ENCODE assay signal across 8 cellular contexts in genomic region chr9:96418074-96418919, GRCh38. TPM values are rescaled to one million over a fixed set of nuclear protein-coding genes. Genes with fewer than 3 reads are reported as not detected.
DNase-seq lines count a peak whose midpoint lies in the region; ATAC-seq, FAIRE-seq and TF ChIP-seq lines count a peak whose summit lies in the region.

Gene ZNF367 (minus strand): TSS chr9:96418370. CDS start chr9:96418032, 338 bp downstream.

- H3K36me3 ChIP-seq in cardiac muscle cell: no peaks in the 10 kb centered on the region

- H3K4me3 ChIP-seq in cardiac muscle cell: peak within 1 kb of the TSS; percentile 81

- peak within 1 kb of the TSS; percentile 93 for H3K27ac Mint-ChIP-seq in activated naive CD8-positive, alpha-beta T cell treated with anti-CD3 and anti-CD28 coated beads, Interleukin-2, amount 50 U/mL, for 24 hours
- H3K27ac Mint-ChIP-seq in type B pancreatic cell: peak within 1 kb of the TSS; percentile 95

- H3K4me1 Mint-ChIP-seq in activated naive CD8-positive, alpha-beta T cell treated with anti-CD3 and anti-CD28 coated beads, Interleukin-2, amount 50 U/mL, for 24 hours: peaks cover 49% of the 10 kb centered on the region
- H3K4me1 Mint-ChIP-seq in type B pancreatic cell (ENCODE audit: unreplicated experiment): peaks cover 28% of the 10 kb centered on the region

- TF ChIP-seq CTCF in cardiac muscle cell (IDR thresholded peaks at IDR 0.05; ENCODE audit: low read depth, low read length) (no peak), type B pancreatic cell (conservative IDR thresholded peaks at IDR 0.05) (no peak)

- TF ChIP-seq POLR2A in GM12892 (IDR thresholded peaks at IDR 0.05; ENCODE audit: low read depth, low read length): peak; percentile 69

- peak within 1 kb of the TSS; percentile 96 for H3K4me3 Mint-ChIP-seq in activated naive CD8-positive, alpha-beta T cell treated with anti-CD3 and anti-CD28 coated beads, Interleukin-2, amount 50 U/mL, for 24 hours
- peak within 1 kb of the TSS; percentile 95 for H3K4me3 Mint-ChIP-seq in type B pancreatic cell

- peaks cover 16% of the 10 kb centered on the region for H3K36me3 Mint-ChIP-seq in activated naive CD8-positive, alpha-beta T cell treated with anti-CD3 and anti-CD28 coated beads, Interleukin-2, amount 50 U/mL, for 24 hours (ENCODE audit: low read depth)
- peaks cover 3% of the 10 kb centered on the region for H3K36me3 Mint-ChIP-seq in type B pancreatic cell

- peak; percentile 60 for ATAC-seq in HG02840 (IDR thresholded peaks at IDR 0.05; ENCODE audit: low FRiP score, unreplicated experiment)
- peak; percentile 85 for ATAC-seq in activated naive CD8-positive, alpha-beta T cell treated with anti-CD3 and anti-CD28 coated beads, Interleukin-2, amount 50 U/mL, for 24 hours

- DNase-seq in GM12892 (ENCODE audit: insufficient read length): peak; percentile 77
- peak; percentile 95 for DNase-seq in NCI-H1436 (lab: John Stamatoyannopoulos, UW)
- peak; percentile 98 for DNase-seq in SW480 (ENCODE audit: low spot score)
- peak; percentile 94 for DNase-seq in activated naive CD8-positive, alpha-beta T cell treated with anti-CD3 and anti-CD28 coated beads, Interleukin-2, amount 50 U/mL, for 24 hours
- peak; percentile 97 to 99 for DNase-seq in cardiac muscle cell (ENCODE audit: low read depth in 1 of 2, low spot score in 1 of 2)
- peak; percentile 98 for DNase-seq in pons (ENCODE audit: low spot score)
- DNase-seq in type B pancreatic cell (ENCODE audit: extremely low spot score, unreplicated experiment): peak; percentile 97

- H3K9me3 ChIP-seq in cardiac muscle cell (ENCODE audit: low read depth): no peaks in the 10 kb centered on the region

- no peaks in the 10 kb centered on the region for H3K27me3 Mint-ChIP-seq in activated naive CD8-positive, alpha-beta T cell treated with anti-CD3 and anti-CD28 coated beads, Interleukin-2, amount 50 U/mL, for 24 hours
- H3K27me3 Mint-ChIP-seq in type B pancreatic cell: no peaks in the 10 kb centered on the region

- H3K9me3 Mint-ChIP-seq in activated naive CD8-positive, alpha-beta T cell treated with anti-CD3 and anti-CD28 coated beads, Interleukin-2, amount 50 U/mL, for 24 hours: no peaks in the 10 kb centered on the region
- no peaks in the 10 kb centered on the region for H3K9me3 Mint-ChIP-seq in type B pancreatic cell

- peak within 1 kb of the TSS; percentile 96 for H3K27ac ChIP-seq in cardiac muscle cell

- peaks cover 18% of the 10 kb centered on the region for H3K4me1 ChIP-seq in cardiac muscle cell (ENCODE audit: low read depth)

- peak; percentile 90 for FAIRE-seq in GM12892 (lab: Jason Lieb, UNC)

- no peaks in the 10 kb centered on the region for H3K27me3 ChIP-seq in cardiac muscle cell

RNA-seq across cellular contexts. Expression of gene ZNF367, which starts in this region (rescaled TPM):
- 8.0 TPM for polyA plus RNA-seq in GM12892 (2012; ENCODE audit: missing spikeins)
- total RNA-seq in cardiac muscle cell (2.5 and 3.0 TPM in 2 replicates), type B pancreatic cell (ENCODE audit: low replicate concordance) (4.3 and 7.2 TPM in 2 replicates)
- 0.89 and 3.0 TPM in 2 replicates for polyA plus RNA-seq in cardiac muscle cell

Comparison
In these comparisons a context has a peak if more than half of its experiments do, and no peak if none do; other contexts are left out.
1. Peak in every context shown above with its lines: DNase-seq, ATAC-seq, H3K4me3 ChIP-seq and H3K27ac ChIP-seq.